8 cellular contexts compared by ENCODE assay signal in the genomic region with DNA sequence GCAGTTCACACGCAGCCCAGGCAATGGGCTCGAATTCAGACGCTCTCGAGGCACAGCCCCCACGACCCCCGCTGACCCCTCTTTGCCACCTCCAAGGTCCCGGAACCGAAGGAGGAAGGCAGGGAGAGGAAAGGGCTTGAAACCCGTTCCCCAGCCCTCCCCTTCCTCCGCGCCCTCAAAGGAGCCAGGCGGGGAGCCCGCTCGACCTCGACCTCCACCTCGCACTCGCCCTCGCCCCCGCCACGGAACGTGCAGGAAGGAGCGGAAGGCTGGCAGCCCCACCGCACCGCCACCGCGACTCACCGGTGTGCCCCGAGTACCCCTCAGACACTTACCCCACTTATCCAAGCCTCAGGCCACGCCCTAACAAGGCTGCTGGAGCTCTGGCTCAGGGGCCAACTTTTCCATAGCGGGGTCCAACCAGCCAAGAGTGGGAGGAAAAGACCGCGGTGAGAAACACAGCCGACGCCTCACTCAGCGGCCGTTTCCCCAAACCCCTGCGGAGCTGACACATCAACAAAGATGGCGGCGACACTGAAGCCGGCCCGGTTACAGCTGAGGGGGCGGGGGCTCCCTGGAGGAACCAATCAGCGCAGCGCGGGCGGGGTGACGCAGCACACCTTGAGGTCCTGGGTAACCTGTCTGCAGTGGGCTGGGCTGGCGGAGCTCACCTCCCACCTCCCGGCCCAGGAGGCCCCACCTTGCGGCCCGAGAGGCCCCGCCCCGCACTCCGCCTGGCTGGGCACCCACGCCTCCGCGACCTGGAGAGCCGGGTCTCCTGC. TPM values are rescaled to one million over a fixed set of nuclear protein-coding genes. Genes with fewer than 3 reads are reported as not detected.
DNase-seq lines count a peak whose midpoint lies in the region; ATAC-seq and TF ChIP-seq lines count a peak whose summit lies in the region.

A gene (minus strand): TSS at position 524 of the 782 bp plus-strand sequence. CDS start 10,935 bp downstream, outside the sequence.

- peak within 1 kb of the TSS; percentile 99 to 100 for H3K4me3 Mint-ChIP-seq in activated T-cell treated with anti-CD3 and anti-CD28 coated beads, Interleukin-2, amount 50 U/mL, for 72 hours

- H3K4me3 ChIP-seq in Jurkat, Clone E6-1 (ENCODE audit: low read length): peak within 1 kb of the TSS; percentile 99
- peak within 1 kb of the TSS; percentile 77 to 90 for H3K4me3 ChIP-seq in muscle layer of colon (ENCODE audit: low read depth in 1 of 2, low read length in 2 of 2)

- peaks cover 41% of the 10 kb centered on the region for H3K4me1 Mint-ChIP-seq in activated T-cell treated with anti-CD3 and anti-CD28 coated beads, Interleukin-2, amount 50 U/mL, for 72 hours (ENCODE audit: low read depth)

- peak within 1 kb of the TSS; percentile 55 for H3K9ac ChIP-seq in muscle layer of colon (ENCODE audit: low read length)

- ATAC-seq in GM21717 (IDR thresholded peaks at IDR 0.05; ENCODE audit: unreplicated experiment) (peak; percentile 99), esophagus mucosa (peak; percentile 100)
- ATAC-seq in activated T-cell treated with anti-CD3 and anti-CD28 coated beads, Interleukin-2, amount 50 U/mL, for 72 hours (replicated peaks in 1 of 2): peak; percentile 99

- H3K4me1 ChIP-seq in muscle layer of colon (ENCODE audit: insufficient read depth, low read length): peaks cover 6% of the 10 kb centered on the region

- no peaks in the 10 kb centered on the region for H3K36me3 ChIP-seq in muscle layer of colon (ENCODE audit: insufficient read depth, low read length)

- no peaks in the 10 kb centered on the region for H3K27me3 ChIP-seq in muscle layer of colon (ENCODE audit: control insufficient read depth in 1 of 2, insufficient read depth in 2 of 2, low read length in 2 of 2)

- H3K27ac ChIP-seq in muscle layer of colon (ENCODE audit: low read depth, low read length): peak within 1 kb of the TSS; percentile 97

- H3K27me3 Mint-ChIP-seq in activated T-cell treated with anti-CD3 and anti-CD28 coated beads, Interleukin-2, amount 50 U/mL, for 72 hours (ENCODE audit: low read depth): peaks cover 8% of the 10 kb centered on the region

- H3K36me3 Mint-ChIP-seq in activated T-cell treated with anti-CD3 and anti-CD28 coated beads, Interleukin-2, amount 50 U/mL, for 72 hours (ENCODE audit: insufficient read depth in 2 of 2): peaks cover 3 to 5% of the 10 kb centered on the region in 2 donors

- H3K27ac Mint-ChIP-seq in activated T-cell treated with anti-CD3 and anti-CD28 coated beads, Interleukin-2, amount 50 U/mL, for 72 hours: peak within 1 kb of the TSS; percentile 97

- H3K9me3 ChIP-seq in muscle layer of colon (ENCODE audit: low read length): no peaks in the 10 kb centered on the region

- DNase-seq in DMS53 treated with DMSO at 0.1 percent for 48 hours (lab: John Stamatoyannopoulos, UW; ENCODE audit: unreplicated experiment): peak; percentile 95
- DNase-seq in Jurkat, Clone E6-1 (ENCODE audit: low read depth, low spot score): peak; percentile 87
- peak; percentile 98 to 99 for DNase-seq in activated T-cell treated with anti-CD3 and anti-CD28 coated beads, Interleukin-2, amount 50 U/mL, for 72 hours
- peak; percentile 94 for DNase-seq in stimulated activated CD8-positive, alpha-beta memory T cell treated with anti-CD3 and anti-CD28 coated beads, Interleukin-7, amount 100 ng/mL, for 24 hours (ENCODE audit: low read depth)

- H3K9me3 Mint-ChIP-seq in activated T-cell treated with anti-CD3 and anti-CD28 coated beads, Interleukin-2, amount 50 U/mL, for 72 hours: no peaks in the 10 kb centered on the region

TF ChIP-seq in PFSK-1, 5 proteins besides CTCF, POLR2A, EP300 and RAD21:
- TF ChIP-seq POLR2AphosphoS5 (IDR thresholded peaks at IDR 0.05; ENCODE audit: low read depth, low read length) (peak; percentile 61), FOXP2 (optimal IDR thresholded peaks at IDR 0.05; ENCODE audit: borderline replicate concordance, extremely low read depth, extremely low read length, insufficient read depth) (no peak), SIN3A (IDR thresholded peaks at IDR 0.05; ENCODE audit: borderline replicate concordance, insufficient read depth, low read length) (peak; percentile 80; the same call in 1 of the 2 replicates), TAF1 (IDR thresholded peaks at IDR 0.05; ENCODE audit: borderline replicate concordance, insufficient read depth, low read length) (no peak; the same call in 1 of the 2 replicates)
- TF ChIP-seq, protein P1, sequence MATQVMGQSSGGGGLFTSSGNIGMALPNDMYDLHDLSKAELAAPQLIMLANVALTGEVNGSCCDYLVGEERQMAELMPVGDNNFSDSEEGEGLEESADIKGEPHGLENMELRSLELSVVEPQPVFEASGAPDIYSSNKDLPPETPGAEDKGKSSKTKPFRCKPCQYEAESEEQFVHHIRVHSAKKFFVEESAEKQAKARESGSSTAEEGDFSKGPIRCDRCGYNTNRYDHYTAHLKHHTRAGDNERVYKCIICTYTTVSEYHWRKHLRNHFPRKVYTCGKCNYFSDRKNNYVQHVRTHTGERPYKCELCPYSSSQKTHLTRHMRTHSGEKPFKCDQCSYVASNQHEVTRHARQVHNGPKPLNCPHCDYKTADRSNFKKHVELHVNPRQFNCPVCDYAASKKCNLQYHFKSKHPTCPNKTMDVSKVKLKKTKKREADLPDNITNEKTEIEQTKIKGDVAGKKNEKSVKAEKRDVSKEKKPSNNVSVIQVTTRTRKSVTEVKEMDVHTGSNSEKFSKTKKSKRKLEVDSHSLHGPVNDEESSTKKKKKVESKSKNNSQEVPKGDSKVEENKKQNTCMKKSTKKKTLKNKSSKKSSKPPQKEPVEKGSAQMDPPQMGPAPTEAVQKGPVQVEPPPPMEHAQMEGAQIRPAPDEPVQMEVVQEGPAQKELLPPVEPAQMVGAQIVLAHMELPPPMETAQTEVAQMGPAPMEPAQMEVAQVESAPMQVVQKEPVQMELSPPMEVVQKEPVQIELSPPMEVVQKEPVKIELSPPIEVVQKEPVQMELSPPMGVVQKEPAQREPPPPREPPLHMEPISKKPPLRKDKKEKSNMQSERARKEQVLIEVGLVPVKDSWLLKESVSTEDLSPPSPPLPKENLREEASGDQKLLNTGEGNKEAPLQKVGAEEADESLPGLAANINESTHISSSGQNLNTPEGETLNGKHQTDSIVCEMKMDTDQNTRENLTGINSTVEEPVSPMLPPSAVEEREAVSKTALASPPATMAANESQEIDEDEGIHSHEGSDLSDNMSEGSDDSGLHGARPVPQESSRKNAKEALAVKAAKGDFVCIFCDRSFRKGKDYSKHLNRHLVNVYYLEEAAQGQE (IDR thresholded peaks at IDR 0.05; ENCODE audit: insufficient read depth in 1 of 2, low read depth in 2 of 2, low read length in 2 of 2): no peak

RNA-seq across cellular contexts. Expression of the gene that starts here (rescaled TPM):
- polyA plus RNA-seq in Jurkat, Clone E6-1 (2012; ENCODE audit: insufficient read depth, insufficient read length): 5.6 TPM
- polyA plus RNA-seq in PFSK-1 (2012; ENCODE audit: insufficient read length, low read depth): 0.53 TPM
- total RNA-seq in activated T-cell treated with anti-CD3 and anti-CD28 coated beads, Interleukin-2, amount 50 U/mL, for 72 hours: 10 to 100 TPM; 17.3 to 19.3 TPM
- total RNA-seq in esophagus mucosa: 19.7 TPM

Comparison
In these comparisons a context has a peak if more than half of its experiments do, and no peak if none do; other contexts are left out.
1. Peak in every context shown above with its lines: DNase-seq, ATAC-seq, H3K4me3 ChIP-seq and H3K27ac ChIP-seq.